8 cellular contexts compared by ENCODE assay signal in genomic region chr14:71139058-71139946, GRCh38.
A peak's percentile ranks its signal among the peaks of the same experiment; 100 is the strongest.
DNase-seq lines count a peak whose midpoint lies in the region; ATAC-seq and TF ChIP-seq lines count a peak whose summit lies in the region.

No MANE protein-coding gene starts in this region.

- intact Hi-C loops in adrenal gland (cut with DNase I): loop anchor here in 1 of 2 donors (10.0 kb wide), 1 partner anchor 715 kb away; no protein-coding TSS in a partner anchor
- intact Hi-C loops in left cardiac atrium (cut with DNase I): loop anchor here (1.0 to 10.0 kb wide), 3 partner anchors 185 to 614 kb away; partner anchors contain the start of gene SIPA1L1 (in 1 of the 2)

- in situ Hi-C loops in KBM-7 (cut with MboI; ENCODE audit: low pct_unique_long_range_greater_than_20kb, low sequenced_read_pairs): no loop called here

- ATAC-seq in left cardiac atrium (peak; percentile 80 to 83), GM18502 (IDR thresholded peaks at IDR 0.05; ENCODE audit: poor library complexity, unreplicated experiment) (no peak)

- no peak overlapping the region for H3K9ac ChIP-seq in rectal smooth muscle tissue (ENCODE audit: low read length)

- H3K4me1 ChIP-seq in adrenal gland (replicated peaks in 1 of 2): peaks cover 13 to 16% of the 10 kb centered on the region in 2 donors
- H3K4me1 ChIP-seq in rectal smooth muscle tissue (ENCODE audit: control insufficient read depth, insufficient read depth, low read length): no peaks in the 10 kb centered on the region

- 56 to 65% (median 63%) methylated on average over 33 to 37 of the region's 37 CpGs for WGBS in adrenal gland, 4 donors

- TF ChIP-seq POLR2A in adrenal gland (IDR thresholded peaks at IDR 0.05): no peak

- peak; percentile 88 to 97 (median 94) for TF ChIP-seq CTCF in adrenal gland (IDR thresholded peaks at IDR 0.05)

- H3K36me3 ChIP-seq in adrenal gland (replicated peaks in 1 of 2) (no peaks in the 10 kb centered on the region), rectal smooth muscle tissue (ENCODE audit: control insufficient read depth, insufficient read depth, low read length) (no peaks in the 10 kb centered on the region)

- peak; percentile 57 for DNase-seq in DMS79 treated with DMSO at 0.1 percent for 48 hours (lab: John Stamatoyannopoulos, UW)
- peak; percentile 54 for DNase-seq in KBM-7
- peak; percentile 45 for DNase-seq in SK-N-DZ (ENCODE audit: low spot score)
- DNase-seq in adrenal gland: peak; percentile 45 to 78 (median 57)
- DNase-seq in left cardiac atrium: peak; percentile 51
- no peak for DNase-seq in NCI-H1048 (lab: John Stamatoyannopoulos, UW)

- H3K27ac ChIP-seq in adrenal gland: no peak overlapping the region
- no peak overlapping the region for H3K27ac ChIP-seq in rectal smooth muscle tissue (ENCODE audit: low read depth, low read length)

- no peaks in the 10 kb centered on the region for H3K9me3 ChIP-seq in adrenal gland (replicated peaks in 1 of 3)

- no peaks in the 10 kb centered on the region for H3K27me3 ChIP-seq in adrenal gland
- H3K27me3 ChIP-seq in rectal smooth muscle tissue (ENCODE audit: control insufficient read depth, insufficient read depth, low read length): no peaks in the 10 kb centered on the region

- no peak overlapping the region for H3K4me3 ChIP-seq in adrenal gland
- peak overlapping the region; percentile 54 for H3K4me3 ChIP-seq in rectal smooth muscle tissue (ENCODE audit: low read length)
